ENCODE assay signal across 24 cellular contexts in the genomic region with DNA sequence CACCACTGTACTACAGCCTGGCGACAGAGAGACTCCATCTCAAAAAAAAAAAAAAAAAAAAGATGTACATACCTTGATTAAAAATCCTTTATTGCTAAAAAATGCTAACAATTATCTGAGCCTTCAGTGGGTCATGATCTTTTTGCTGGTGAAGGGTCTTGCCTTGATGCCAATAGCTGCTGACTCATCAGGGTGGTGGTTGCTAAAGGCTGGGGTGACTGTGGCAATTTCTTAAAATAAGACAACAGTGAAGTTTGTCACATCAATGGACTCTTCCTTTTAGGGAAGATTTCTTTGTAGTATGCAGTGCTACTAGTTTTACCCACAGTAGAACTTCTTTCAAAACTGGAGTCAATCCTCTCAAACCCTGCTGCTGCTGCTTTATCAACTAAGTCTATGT.
"Had no signal": no experiment of that assay in that cellular context is flagged by ENCODE, and none has a peak within 500 bp of the region (broad histone marks: within the 10 kb centered on the region; RNA-seq: fewer than 3 reads in every experiment).

No MANE protein-coding gene starts in this region.

- H3K9me3 ChIP-seq: Peyer's patch had no signal

- H3K27me3 ChIP-seq: cardiac muscle cell, Peyer's patch had no signal

- ATAC-seq: activated T-cell treated with anti-CD3 and anti-CD28 coated beads, Interleukin-2, amount 50 U/mL, for 4 hours; T-helper 17 cell had no signal

- H3K4me3 ChIP-seq: cardiac muscle cell, Peyer's patch had no signal

- DNase-seq: activated CD4-positive, alpha-beta memory T cell treated with anti-CD3 and anti-CD28 coated beads for 36 hours; activated CD4-positive, alpha-beta T cell treated with anti-CD3 and anti-CD28 coated beads, Interleukin-2, amount 10 ng/mL, durations not matched to agents 7 days and 5 days; activated CD4-positive, CD25-positive, alpha-beta regulatory T cell; activated CD8-positive, alpha-beta memory T cell treated with anti-CD3 and anti-CD28 coated beads for 24 hours; activated effector memory CD4-positive, alpha-beta T cell treated with anti-CD3 and anti-CD28 coated beads, Interleukin-2, amount 50 U/mL, for 16 hours; activated naive CD4-positive, alpha-beta T cell treated with anti-CD3 and anti-CD28 coated beads for 36 hours; activated T-cell treated with anti-CD3 and anti-CD28 coated beads, Interleukin-2, amount 50 U/mL, for 4 hours; brain microvascular endothelial cell; MM.1S; NCI-H1105; NCI-H1436; NCI-H1694 treated with DMSO at 0.1 percent for 48 hours; NCI-H2029 treated with DMSO at 0.1 percent for 48 hours; NCI-H510A treated with DMSO at 0.1 percent for 48 hours; NCI-H69; NK-92 treated with Interleukin-12 subunit alpha and Interleukin-12 subunit beta, amount 100 ng/mL, for 24 hours; OCI-M1; Peyer's patch; Right ventricle myocardium superior; T-helper 17 cell; T1000 had no signal

- H3K27ac ChIP-seq: brain microvascular endothelial cell, cardiac muscle cell, Peyer's patch, RWPE1, VCaP had no signal

- H3K36me3 ChIP-seq: brain microvascular endothelial cell, cardiac muscle cell, Peyer's patch had no signal
